In genomic region chr11:1087961-1088926, GRCh38 we compare ENCODE assay signal across 29 cellular contexts. TPM values are rescaled to one million over a fixed set of nuclear protein-coding genes. Genes with fewer than 3 reads are reported as not detected.
DNase-seq lines count a peak whose midpoint lies in the region; ATAC-seq, FAIRE-seq and TF ChIP-seq lines count a peak whose summit lies in the region.
"Had no signal": no experiment of that assay in that cellular context is flagged by ENCODE, and none has a peak within 500 bp of the region (broad histone marks: within the 10 kb centered on the region; RNA-seq: fewer than 3 reads in every experiment).

No MANE protein-coding gene starts in this region.

- TSS peak; percentile 44 for BruUV-seq in PC-3 (replicated peaks; lab: Mats Ljungman, UMichigan)

- H2AFZ ChIP-seq in PC-3 (ENCODE audit: low read length): no peak overlapping the region

- H3K9me3 ChIP-seq in PC-3 (ENCODE audit: low read length) (no peaks in the 10 kb centered on the region), kidney (ENCODE audit: control insufficient read depth in 1 of 2, low read length in 2 of 2) (no peaks in the 10 kb centered on the region), testis (no peaks in the 10 kb centered on the region), stomach (no peaks in the 10 kb centered on the region)
- H3K9me3 ChIP-seq: BLaER1 had no signal

- CTCF ChIA-PET in PC-3 (lab: Charles Lee): no interaction called here

- H3K4me1 Mint-ChIP-seq in activated naive CD8-positive, alpha-beta T cell treated with anti-CD3 and anti-CD28 coated beads, Interleukin-2, amount 10 ng/mL, durations not matched to agents 7 days and 5 days: no peaks in the 10 kb centered on the region
- no peaks in the 10 kb centered on the region for H3K4me1 Mint-ChIP-seq in activated naive CD8-positive, alpha-beta T cell treated with anti-CD3 and anti-CD28 coated beads, Interleukin-2, amount 50 U/mL, for 24 hours
- H3K4me1 Mint-ChIP-seq: activated CD4-positive, alpha-beta memory T cell treated with anti-CD3 and anti-CD28 coated beads, Interleukin-2, amount 10 ng/mL, durations not matched to agents 7 days and 5 days; stimulated activated naive CD8-positive, alpha-beta T cell treated with anti-CD3 and anti-CD28 coated beads, Interleukin-15, amount 100 ng/mL, for 72 hours had no signal

- no peak for FAIRE-seq in kidney (lab: Jason Lieb, UNC)
- FAIRE-seq: D721Med, frontal cortex had no signal

- POLR2A ChIA-PET in activated naive CD8-positive, alpha-beta T cell treated with anti-CD3 and anti-CD28 coated beads, Interleukin-2, amount 10 ng/mL, durations not matched to agents 7 days and 5 days (lab: Charles Lee): interaction anchor here (0.6 kb wide), 1 partner anchor 237 kb away, joined by 4 read pairs; no protein-coding TSS in a partner anchor
- POLR2A ChIA-PET in PC-3 (lab: Charles Lee; ENCODE audit: unreplicated experiment): no interaction called here

- TF ChIP-seq CTCF in PC-3 (conservative IDR thresholded peaks at IDR 0.05; ENCODE audit: low read depth, low read length): no peak
- TF ChIP-seq CTCF in kidney (IDR thresholded peaks at IDR 0.05; ENCODE audit: borderline replicate concordance, extremely low read depth, insufficient read depth): no peak
- TF ChIP-seq CTCF in testis (IDR thresholded peaks at IDR 0.05): no peak
- no peak for TF ChIP-seq CTCF in stomach (IDR thresholded peaks at IDR 0.05)

- DNase-seq in activated naive CD8-positive, alpha-beta T cell treated with anti-CD3 and anti-CD28 coated beads, Interleukin-2, amount 10 ng/mL, durations not matched to agents 7 days and 5 days: peak; percentile 16
- DNase-seq in activated naive CD8-positive, alpha-beta T cell treated with anti-CD3 and anti-CD28 coated beads, Interleukin-2, amount 50 U/mL, for 24 hours: no peak
- DNase-seq in PC-3 (no peak), kidney (peak; percentile 60), testis (peak; percentile 82), stomach (no peak), LoVo (ENCODE audit: low spot score) (no peak)
- DNase-seq: activated CD4-positive, alpha-beta memory T cell treated with anti-CD3 and anti-CD28 coated beads, Interleukin-2, amount 10 ng/mL, durations not matched to agents 7 days and 5 days; activated naive CD4-positive, alpha-beta T cell; activated T-cell treated with anti-CD3 and anti-CD28 coated beads, Interleukin-2, amount 50 U/mL, for 1 hour; caudate nucleus; erythroblast; kidney glomerular epithelial cell; NCI-H187; stimulated activated CD4-positive, alpha-beta T cell treated with anti-CD3 and anti-CD28 coated beads, Interleukin-4, amount 100 ng/mL, for 1 hour; stimulated activated naive CD8-positive, alpha-beta T cell treated with anti-CD3 and anti-CD28 coated beads, Interleukin-15, amount 100 ng/mL, for 72 hours had no signal

- TF ChIP-seq POLR2A in testis (IDR thresholded peaks at IDR 0.05): no peak
- TF ChIP-seq POLR2A in stomach (IDR thresholded peaks at IDR 0.05): no peak

- no peaks in the 10 kb centered on the region for H4K20me1 ChIP-seq in PC-3 (ENCODE audit: low read length)
- H4K20me1 ChIP-seq: BLaER1 had no signal

- H3K4me3 ChIP-seq in PC-3 (ENCODE audit: low read length) (no peak overlapping the region), kidney (ENCODE audit: low read length in 2 of 2) (no peak overlapping the region), testis (no peak overlapping the region), stomach (no peak overlapping the region)
- H3K4me3 ChIP-seq: BLaER1, skin epidermis had no signal

- H3K36me3 ChIP-seq in PC-3 (ENCODE audit: low read depth, low read length) (no peaks in the 10 kb centered on the region), kidney (ENCODE audit: control insufficient read depth in 1 of 2, insufficient read depth in 2 of 2, low read length in 2 of 2) (no peaks in the 10 kb centered on the region), testis (ENCODE audit: low read depth, missing control alignments) (no peaks in the 10 kb centered on the region), stomach (no peaks in the 10 kb centered on the region)
- H3K36me3 ChIP-seq: BLaER1 had no signal

- H3F3A ChIP-seq in PC-3 (ENCODE audit: low read length, unreplicated experiment): no peaks in the 10 kb centered on the region

- H3K27me3 Mint-ChIP-seq in activated naive CD8-positive, alpha-beta T cell treated with anti-CD3 and anti-CD28 coated beads, Interleukin-2, amount 10 ng/mL, durations not matched to agents 7 days and 5 days: no peaks in the 10 kb centered on the region
- no peaks in the 10 kb centered on the region for H3K27me3 Mint-ChIP-seq in activated naive CD8-positive, alpha-beta T cell treated with anti-CD3 and anti-CD28 coated beads, Interleukin-2, amount 50 U/mL, for 24 hours
- H3K27me3 Mint-ChIP-seq: activated CD4-positive, alpha-beta memory T cell treated with anti-CD3 and anti-CD28 coated beads, Interleukin-2, amount 10 ng/mL, durations not matched to agents 7 days and 5 days; stimulated activated naive CD8-positive, alpha-beta T cell treated with anti-CD3 and anti-CD28 coated beads, Interleukin-15, amount 100 ng/mL, for 72 hours had no signal

- no peak overlapping the region for H3K4me3 Mint-ChIP-seq in activated naive CD8-positive, alpha-beta T cell treated with anti-CD3 and anti-CD28 coated beads, Interleukin-2, amount 10 ng/mL, durations not matched to agents 7 days and 5 days
- H3K4me3 Mint-ChIP-seq in activated naive CD8-positive, alpha-beta T cell treated with anti-CD3 and anti-CD28 coated beads, Interleukin-2, amount 50 U/mL, for 24 hours: no peak overlapping the region
- H3K4me3 Mint-ChIP-seq: activated CD4-positive, alpha-beta memory T cell treated with anti-CD3 and anti-CD28 coated beads, Interleukin-2, amount 10 ng/mL, durations not matched to agents 7 days and 5 days; stimulated activated naive CD8-positive, alpha-beta T cell treated with anti-CD3 and anti-CD28 coated beads, Interleukin-15, amount 100 ng/mL, for 72 hours; T-helper 1 cell treated with Interleukin-12 subunit alpha and Interleukin-12 subunit beta and Interleukin-4 antibody, amounts not matched to agents 30 μg/mL and 1 μg/mL, for 36 hours had no signal

- H3K27me3 ChIP-seq in PC-3 (ENCODE audit: low read length) (no peaks in the 10 kb centered on the region), testis (no peaks in the 10 kb centered on the region), stomach (peaks cover 0 to 30% (median 0%) of the 10 kb centered on the region in 3 donors)
- H3K27me3 ChIP-seq: BLaER1 had no signal

- H3K9me3 Mint-ChIP-seq in activated naive CD8-positive, alpha-beta T cell treated with anti-CD3 and anti-CD28 coated beads, Interleukin-2, amount 10 ng/mL, durations not matched to agents 7 days and 5 days: peaks cover 9% of the 10 kb centered on the region
- no peaks in the 10 kb centered on the region for H3K9me3 Mint-ChIP-seq in activated naive CD8-positive, alpha-beta T cell treated with anti-CD3 and anti-CD28 coated beads, Interleukin-2, amount 50 U/mL, for 24 hours

- no peak overlapping the region for H3K4me2 ChIP-seq in PC-3 (ENCODE audit: low read length)
- H3K4me2 ChIP-seq: BLaER1 had no signal

- intact Hi-C loops in PC-3 (cut with micrococcal nuclease): no loop called here
- intact Hi-C loops in kidney (cut with DNase I): no loop called here
- intact Hi-C loops in testis (cut with DNase I; ENCODE audit: low total_unique reads): no loop called here
- intact Hi-C loops in stomach (cut with DNase I; ENCODE audit: low total_unique reads): no loop called here

- ATAC-seq in activated naive CD8-positive, alpha-beta T cell treated with anti-CD3 and anti-CD28 coated beads, Interleukin-2, amount 10 ng/mL, durations not matched to agents 7 days and 5 days (ENCODE audit: low read depth): no peak
- ATAC-seq in activated naive CD8-positive, alpha-beta T cell treated with anti-CD3 and anti-CD28 coated beads, Interleukin-2, amount 50 U/mL, for 24 hours: no peak
- no peak for ATAC-seq in PC-3
- ATAC-seq in HG03159 (IDR thresholded peaks at IDR 0.05; ENCODE audit: unreplicated experiment): no peak
- ATAC-seq: Panc1; stimulated activated naive CD8-positive, alpha-beta T cell treated with anti-CD3 and anti-CD28 coated beads, Interleukin-15, amount 100 ng/mL, for 72 hours had no signal

- WGBS in testis, 2 donors: 70 to 77% methylated on average over 15 to 37 of the region's 40 CpGs
- WGBS in stomach, 5 donors: 84 to 94% (median 89%) methylated on average over 22 to 35 of the region's 40 CpGs

- no peaks in the 10 kb centered on the region for H3K9me2 ChIP-seq in PC-3 (replicated peaks; ENCODE audit: low read length)

- H3K79me2 ChIP-seq in PC-3 (ENCODE audit: low read length): no peaks in the 10 kb centered on the region

- TF ChIP-seq EP300 in stomach (IDR thresholded peaks at IDR 0.05): no peak

- H3K4me1 ChIP-seq in PC-3 (ENCODE audit: insufficient read depth, low read length) (no peaks in the 10 kb centered on the region), kidney (ENCODE audit: control insufficient read depth in 1 of 2, insufficient read depth in 1 of 2, low read depth in 1 of 2, low read length in 2 of 2) (no peaks in the 10 kb centered on the region), testis (no peaks in the 10 kb centered on the region), stomach (no peaks in the 10 kb centered on the region)
- H3K4me1 ChIP-seq: BLaER1 had no signal

- H3K9ac ChIP-seq in PC-3 (ENCODE audit: low read length): no peak overlapping the region
- H3K9ac ChIP-seq in kidney (ENCODE audit: low read length in 2 of 2): no peak overlapping the region
- H3K9ac ChIP-seq: BLaER1 had no signal

- no peaks in the 10 kb centered on the region for H3K36me3 Mint-ChIP-seq in activated naive CD8-positive, alpha-beta T cell treated with anti-CD3 and anti-CD28 coated beads, Interleukin-2, amount 10 ng/mL, durations not matched to agents 7 days and 5 days
- no peaks in the 10 kb centered on the region for H3K36me3 Mint-ChIP-seq in activated naive CD8-positive, alpha-beta T cell treated with anti-CD3 and anti-CD28 coated beads, Interleukin-2, amount 50 U/mL, for 24 hours (ENCODE audit: low read depth)

- no peak overlapping the region for H3K27ac Mint-ChIP-seq in activated naive CD8-positive, alpha-beta T cell treated with anti-CD3 and anti-CD28 coated beads, Interleukin-2, amount 10 ng/mL, durations not matched to agents 7 days and 5 days
- H3K27ac Mint-ChIP-seq in activated naive CD8-positive, alpha-beta T cell treated with anti-CD3 and anti-CD28 coated beads, Interleukin-2, amount 50 U/mL, for 24 hours: no peak overlapping the region
- H3K27ac Mint-ChIP-seq: activated CD4-positive, alpha-beta memory T cell treated with anti-CD3 and anti-CD28 coated beads, Interleukin-2, amount 10 ng/mL, durations not matched to agents 7 days and 5 days; progenitor cell of endocrine pancreas; stimulated activated naive CD8-positive, alpha-beta T cell treated with anti-CD3 and anti-CD28 coated beads, Interleukin-15, amount 100 ng/mL, for 72 hours; T-helper 1 cell treated with Interleukin-12 subunit alpha and Interleukin-12 subunit beta and Interleukin-4 antibody, amounts not matched to agents 30 μg/mL and 1 μg/mL, for 36 hours had no signal

- H3K27ac ChIP-seq in PC-3 (ENCODE audit: low read length) (no peak overlapping the region), kidney (ENCODE audit: low read depth in 2 of 2, low read length in 2 of 2) (no peak overlapping the region), testis (no peak overlapping the region), stomach (no peak overlapping the region)
- H3K27ac ChIP-seq: BLaER1, skin epidermis, VCaP had no signal

RNA-seq across cellular contexts. Expression of gene MUC2, which starts 13.6 kb away (rescaled TPM):
- total RNA-seq in activated naive CD8-positive, alpha-beta T cell treated with anti-CD3 and anti-CD28 coated beads, Interleukin-2, amount 10 ng/mL, durations not matched to agents 7 days and 5 days: not detected
- 0.26 and 0.40 TPM in 2 replicates for total RNA-seq in PC-3 (2014; rRNA removed)
- total RNA-seq in kidney: not detected
- polyA plus RNA-seq in kidney (ENCODE audit: insufficient read depth, low read depth, low replicate concordance): not detected
- total RNA-seq in testis: under 1 TPM; 0.47 to 0.93 TPM
- 0.41 TPM for polyA plus RNA-seq in testis (ENCODE audit: insufficient read depth, low read depth, low replicate concordance)
- total RNA-seq in stomach: 1,000 to 10,000 TPM in 1 of 5 donors, 1 to 10 TPM in 1, under 1 TPM in 3; under 0.01 to 1,040 (median 0.45) TPM
- not detected for polyA plus RNA-seq in stomach
- total RNA-seq: A673; activated CD4-positive, alpha-beta memory T cell treated with anti-CD3 and anti-CD28 coated beads, Interleukin-2, amount 10 ng/mL, durations not matched to agents 7 days and 5 days; frontal cortex; progenitor cell of endocrine pancreas; SK-MEL-5; urinary bladder had no signal
- polyA plus RNA-seq: neural cell had no signal

RNA-seq across cellular contexts. Expression of gene MUC6, which starts 51.7 kb away (rescaled TPM):
- not detected for total RNA-seq in activated naive CD8-positive, alpha-beta T cell treated with anti-CD3 and anti-CD28 coated beads, Interleukin-2, amount 10 ng/mL, durations not matched to agents 7 days and 5 days
- total RNA-seq in PC-3 (2014; rRNA removed) (0.18 and 0.23 TPM in 2 replicates), kidney (3.0 TPM), testis (under 1 TPM; 0.16 to 0.19 TPM), stomach (100 to 1,000 TPM in 2 of 5 donors, 10 to 100 TPM in 2, under 1 TPM in 1; 0.29 to 215 (median 84.4) TPM)
- polyA plus RNA-seq in kidney (ENCODE audit: insufficient read depth, low read depth, low replicate concordance) (1.1 TPM), testis (ENCODE audit: insufficient read depth, low read depth, low replicate concordance) (1.5 TPM), stomach (100 to 1,000 TPM in 2 of 3 donors, 10 to 100 TPM in 1; 80.3 to 170 (median 150) TPM)
- total RNA-seq: A673; activated CD4-positive, alpha-beta memory T cell treated with anti-CD3 and anti-CD28 coated beads, Interleukin-2, amount 10 ng/mL, durations not matched to agents 7 days and 5 days; frontal cortex; SK-MEL-5; urinary bladder had no signal
- polyA plus RNA-seq: neural cell, urinary bladder had no signal

Comparison
In these comparisons a context has a peak if more than half of its experiments do, and no peak if none do; other contexts are left out.
1. DNase-seq: peak in activated naive CD8-positive, alpha-beta T cell treated with anti-CD3 and anti-CD28 coated beads, Interleukin-2, amount 10 ng/mL, durations not matched to agents 7 days and 5 days (single experiment), kidney (single experiment) and testis (single experiment); none in activated naive CD8-positive, alpha-beta T cell treated with anti-CD3 and anti-CD28 coated beads, Interleukin-2, amount 50 U/mL, for 24 hours (single experiment), PC-3 (single experiment), stomach (single experiment) and LoVo (single experiment).